ENCODE assay signal across 37 cellular contexts in genomic region chr13:26095846-26096245, GRCh38. TPM values are rescaled to one million over a fixed set of nuclear protein-coding genes. Genes with fewer than 3 reads are reported as not detected.
"Had no signal": no experiment of that assay in that cellular context is flagged by ENCODE, and none has a peak within 500 bp of the region (broad histone marks: within the 10 kb centered on the region; RNA-seq: fewer than 3 reads in every experiment).

No MANE protein-coding gene starts in this region.

- H3K36me3 ChIP-seq: adrenal gland, brain microvascular endothelial cell, breast epithelium, WERI-Rb-1 had no signal

- H3K27ac ChIP-seq: adrenal gland, body of pancreas, brain microvascular endothelial cell, breast epithelium, WERI-Rb-1 had no signal

- H3K4me3 Mint-ChIP-seq: activated CD4-positive, alpha-beta memory T cell treated with anti-CD3 and anti-CD28 coated beads, Interleukin-2, amount 10 ng/mL, durations not matched to agents 7 days and 5 days; activated CD4-positive, alpha-beta T cell treated with anti-CD3 and anti-CD28 coated beads for 36 hours; activated CD8-positive, alpha-beta memory T cell treated with anti-CD3 and anti-CD28 coated beads, Interleukin-2, amount 10 ng/mL, durations not matched to agents 7 days and 5 days; activated CD8-positive, alpha-beta T cell treated with anti-CD3 and anti-CD28 coated beads, Interleukin-2, amount 10 ng/mL, durations not matched to agents 7 days and 5 days; activated naive CD4-positive, alpha-beta T cell treated with anti-CD3 and anti-CD28 coated beads for 36 hours; activated naive CD8-positive, alpha-beta T cell treated with anti-CD3 and anti-CD28 coated beads for 36 hours; activated T-cell treated with anti-CD3 and anti-CD28 coated beads, Interleukin-2, amount 50 U/mL, for 4 hours; activated T-cell treated with anti-CD3 and anti-CD28 coated beads, Interleukin-2, amount 50 U/mL, for 72 hours; activated T-helper 1 cell treated with anti-CD3 and anti-CD28 coated beads, Interleukin-12 subunit alpha, Interleukin-12 subunit beta, Interleukin-2, Interleukin-4 antibody, amounts not matched to agents 30 ng/mL and 10 ng/mL and 1 ng/mL, durations not matched to agents 14 hours and 24 hours and 36 hours; activated T-helper 17 cell treated with anti-CD3 and anti-CD28 coated beads, Interleukin-2, amount 50 U/mL, for 72 hours; T-helper 1 cell treated with Interleukin-12 subunit alpha and Interleukin-12 subunit beta and Interleukin-4 antibody, amounts not matched to agents 30 μg/mL and 1 μg/mL, for 36 hours; T-helper 2 cell treated with Interferon-gamma antibody and Interleukin-4, amounts not matched to agents 5 μg/mL and 100 μg/mL, for 36 hours; WTC11 had no signal

- H3K9me3 ChIP-seq: adrenal gland, body of pancreas had no signal

- H3K9me3 Mint-ChIP-seq: activated CD4-positive, alpha-beta memory T cell treated with anti-CD3 and anti-CD28 coated beads, Interleukin-2, amount 10 ng/mL, durations not matched to agents 7 days and 5 days; activated naive CD4-positive, alpha-beta T cell treated with anti-CD3 and anti-CD28 coated beads, Interleukin-2, amount 50 U/mL, for 72 hours; activated naive CD8-positive, alpha-beta T cell treated with anti-CD3 and anti-CD28 coated beads for 36 hours; activated T-cell treated with anti-CD3 and anti-CD28 coated beads, Interleukin-2, amount 50 U/mL, for 4 hours; activated T-cell treated with anti-CD3 and anti-CD28 coated beads, Interleukin-2, amount 50 U/mL, for 72 hours; activated T-helper 1 cell treated with anti-CD3 and anti-CD28 coated beads, Interleukin-12 subunit alpha, Interleukin-12 subunit beta, Interleukin-2, Interleukin-4 antibody, amounts not matched to agents 30 ng/mL and 10 ng/mL and 1 ng/mL, durations not matched to agents 14 hours and 24 hours and 36 hours; activated T-helper 17 cell treated with anti-CD3 and anti-CD28 coated beads, Interleukin-2, amount 50 U/mL, for 72 hours; T-helper 1 cell treated with Interleukin-12 subunit alpha and Interleukin-12 subunit beta and Interleukin-4 antibody, amounts not matched to agents 30 μg/mL and 1 μg/mL, for 36 hours; T-helper 2 cell treated with Interferon-gamma antibody and Interleukin-4, amounts not matched to agents 5 μg/mL and 100 μg/mL, for 36 hours had no signal

- H3K36me3 Mint-ChIP-seq: activated CD8-positive, alpha-beta memory T cell treated with anti-CD3 and anti-CD28 coated beads, Interleukin-2, amount 10 ng/mL, durations not matched to agents 7 days and 5 days; activated naive CD4-positive, alpha-beta T cell treated with anti-CD3 and anti-CD28 coated beads, Interleukin-2, amount 50 U/mL, for 72 hours; activated naive CD8-positive, alpha-beta T cell treated with anti-CD3 and anti-CD28 coated beads for 36 hours had no signal

- H3K27ac Mint-ChIP-seq: activated CD4-positive, alpha-beta memory T cell treated with anti-CD3 and anti-CD28 coated beads, Interleukin-2, amount 10 ng/mL, durations not matched to agents 7 days and 5 days; activated CD4-positive, alpha-beta T cell treated with anti-CD3 and anti-CD28 coated beads for 36 hours; activated CD8-positive, alpha-beta memory T cell treated with anti-CD3 and anti-CD28 coated beads, Interleukin-2, amount 10 ng/mL, durations not matched to agents 7 days and 5 days; activated CD8-positive, alpha-beta T cell treated with anti-CD3 and anti-CD28 coated beads, Interleukin-2, amount 10 ng/mL, durations not matched to agents 7 days and 5 days; activated naive CD4-positive, alpha-beta T cell treated with anti-CD3 and anti-CD28 coated beads for 36 hours; activated naive CD4-positive, alpha-beta T cell treated with anti-CD3 and anti-CD28 coated beads, Interleukin-2, amount 50 U/mL, for 72 hours; activated naive CD8-positive, alpha-beta T cell treated with anti-CD3 and anti-CD28 coated beads for 36 hours; activated T-cell treated with anti-CD3 and anti-CD28 coated beads, Interleukin-2, amount 50 U/mL, for 72 hours; activated T-helper 1 cell treated with anti-CD3 and anti-CD28 coated beads, Interleukin-12 subunit alpha, Interleukin-12 subunit beta, Interleukin-2, Interleukin-4 antibody, amounts not matched to agents 30 ng/mL and 10 ng/mL and 1 ng/mL, durations not matched to agents 14 hours and 24 hours and 36 hours; activated T-helper 17 cell treated with anti-CD3 and anti-CD28 coated beads, Interleukin-2, amount 50 U/mL, for 72 hours; T-helper 1 cell treated with Interleukin-12 subunit alpha and Interleukin-12 subunit beta and Interleukin-4 antibody, amounts not matched to agents 30 μg/mL and 1 μg/mL, for 36 hours; T-helper 2 cell treated with Interferon-gamma antibody and Interleukin-4, amounts not matched to agents 5 μg/mL and 100 μg/mL, for 36 hours; WTC11 had no signal

- H3K4me1 ChIP-seq: adrenal gland, body of pancreas, breast epithelium had no signal

- DNase-seq: activated CD4-positive, alpha-beta memory T cell treated with anti-CD3 and anti-CD28 coated beads, Interleukin-2, amount 10 ng/mL, durations not matched to agents 7 days and 5 days; activated CD4-positive, alpha-beta T cell treated with anti-CD3 and anti-CD28 coated beads for 1 hour; activated CD4-positive, alpha-beta T cell treated with anti-CD3 and anti-CD28 coated beads for 36 hours; activated CD4-positive, alpha-beta T cell treated with anti-CD3 and anti-CD28 coated beads for 48 hours; activated CD4-positive, alpha-beta T cell treated with anti-CD3 and anti-CD28 coated beads, Interleukin-2, amount 50 U/mL, for 1 hour; activated CD4-positive, alpha-beta T cell treated with anti-CD3 and anti-CD28 coated beads, Interleukin-2, amount 50 U/mL, for 4 hours; activated CD4-positive, CD25-positive, alpha-beta regulatory T cell; activated CD8-positive, alpha-beta memory T cell treated with anti-CD3 and anti-CD28 coated beads for 24 hours; activated CD8-positive, alpha-beta memory T cell treated with anti-CD3 and anti-CD28 coated beads, Interleukin-2, amount 10 ng/mL, durations not matched to agents 7 days and 5 days; activated CD8-positive, alpha-beta T cell treated with anti-CD3 and anti-CD28 coated beads, Interleukin-2, amount 10 ng/mL, durations not matched to agents 7 days and 5 days; activated effector memory CD4-positive, alpha-beta T cell treated with anti-CD3 and anti-CD28 coated beads, Interleukin-2, amount 50 U/mL, for 16 hours; activated gamma-delta T cell treated with Interleukin-2 at 50 U/mL for 16 hours; activated naive CD4-positive, alpha-beta T cell; activated naive CD4-positive, alpha-beta T cell treated with anti-CD3 and anti-CD28 coated beads for 36 hours; activated naive CD4-positive, alpha-beta T cell treated with anti-CD3 and anti-CD28 coated beads, Interleukin-2, amount 50 U/mL, for 16 hours; activated naive CD8-positive, alpha-beta T cell treated with anti-CD3 and anti-CD28 coated beads for 36 hours; activated T-cell treated with anti-CD3 and anti-CD28 coated beads for 4 hours; activated T-cell treated with anti-CD3 and anti-CD28 coated beads, Interleukin-2, amount 50 U/mL, for 1 hour; activated T-cell treated with anti-CD3 and anti-CD28 coated beads, Interleukin-2, amount 50 U/mL, for 4 hours; activated T-cell treated with anti-CD3 and anti-CD28 coated beads, Interleukin-2, amount 50 U/mL, for 72 hours; adrenal gland; amniotic stem cell; aorta; body of pancreas; brain microvascular endothelial cell; central memory CD4-positive, alpha-beta T cell; T-helper 1 cell; T-helper 2 cell; T-helper 9 cell; WERI-Rb-1 had no signal

- H3K4me3 ChIP-seq: adrenal gland, body of pancreas, breast epithelium had no signal

- H3K4me1 Mint-ChIP-seq: activated CD4-positive, alpha-beta memory T cell treated with anti-CD3 and anti-CD28 coated beads, Interleukin-2, amount 10 ng/mL, durations not matched to agents 7 days and 5 days; activated CD4-positive, alpha-beta T cell treated with anti-CD3 and anti-CD28 coated beads for 36 hours; activated CD8-positive, alpha-beta memory T cell treated with anti-CD3 and anti-CD28 coated beads, Interleukin-2, amount 10 ng/mL, durations not matched to agents 7 days and 5 days; activated naive CD8-positive, alpha-beta T cell treated with anti-CD3 and anti-CD28 coated beads for 36 hours; activated T-helper 17 cell treated with anti-CD3 and anti-CD28 coated beads, Interleukin-2, amount 50 U/mL, for 72 hours had no signal

- H3K27me3 ChIP-seq: adrenal gland, brain microvascular endothelial cell, breast epithelium had no signal

RNA-seq across cellular contexts. Expression of gene SHISA2, which starts 44.0 kb away (rescaled TPM):
- polyA plus RNA-seq: aorta had no signal
